ENCODE assay signal across 8 cellular contexts in the genomic region with DNA sequence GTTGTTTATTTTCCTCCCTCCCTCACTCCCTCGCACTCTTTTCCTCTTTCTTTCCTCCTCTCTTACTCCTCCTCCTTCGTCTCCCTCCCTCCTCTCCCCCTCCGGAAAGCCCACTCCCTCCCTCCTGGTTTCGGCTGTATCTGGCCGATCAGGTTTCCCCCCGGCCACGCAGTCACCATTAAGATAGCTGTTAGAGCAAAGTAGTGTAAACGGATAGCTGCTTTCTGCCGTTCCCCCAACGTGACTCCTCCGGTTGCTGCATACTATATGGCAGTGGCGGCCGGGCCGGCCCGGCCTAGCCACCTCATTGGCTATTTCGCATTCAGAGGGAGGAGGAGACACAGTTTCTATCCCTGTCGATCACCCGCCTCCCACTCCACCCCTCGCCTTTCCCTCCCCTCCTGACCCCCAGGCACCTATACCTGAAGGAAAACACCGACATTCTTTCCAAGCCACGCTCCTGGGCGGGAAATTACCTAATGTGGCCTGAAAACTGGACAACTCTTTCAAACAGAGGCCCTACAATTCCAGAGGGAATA. TPM values are rescaled to one million over a fixed set of nuclear protein-coding genes. Genes with fewer than 3 reads are reported as not detected.
DNase-seq lines count a peak whose midpoint lies in the region; ATAC-seq and TF ChIP-seq lines count a peak whose summit lies in the region.

SIX4 (minus strand) TSS at position 272 of the 539 bp plus-strand sequence. CDS start 277 bp downstream, outside the sequence.

- DNase-seq in Caco-2 = peak; percentile 79 to 90
- DNase-seq in Panc1 (ENCODE audit: low read depth, low spot score) = peak; percentile 35
- peak; percentile 92 for DNase-seq in astrocyte of the hippocampus (ENCODE audit: low read depth, low spot score)
- DNase-seq in hippocampal formation (lab: John Stamatoyannopoulos, UW) = peak; percentile 17 to 29
- DNase-seq in psoas muscle = peak; percentile 80 to 90
- DNase-seq in GM19240 (ENCODE audit: insufficient read length, low spot score) = no peak

- H3K4me3 Mint-ChIP-seq in Caco-2 (ENCODE audit: unreplicated experiment) = peak within 1 kb of the TSS; percentile 84

- no peaks in the 10 kb centered on the region for H3K27me3 ChIP-seq in Caco-2 (replicated peaks; ENCODE audit: control insufficient read depth, insufficient read depth, low read length)
- no peaks in the 10 kb centered on the region for H3K27me3 ChIP-seq in Panc1 (ENCODE audit: control insufficient read depth, insufficient read depth, low read length)
- H3K27me3 ChIP-seq in psoas muscle (ENCODE audit: insufficient read depth in 3 of 3, low read length in 2 of 3) = peaks cover 0 to 2% (median 0%) of the 10 kb centered on the region in 3 donors

- no TSS peak for BruUV-seq in Caco-2 (replicated peaks; lab: Mats Ljungman, UMichigan)
- BruUV-seq in Panc1 (replicated peaks; lab: Mats Ljungman, UMichigan) = no TSS peak

- CTCF ChIA-PET in Caco-2 (lab: Charles Lee) (interaction anchor here (0.7 to 1.1 kb wide), 2 partner anchors 11 to 374 kb away, joined by 3 to 4 read pairs; no protein-coding TSS in a partner anchor), Panc1 (lab: Charles Lee) (no interaction called here)

- no peaks in the 10 kb centered on the region for H3K9me3 ChIP-seq in Caco-2
- no peaks in the 10 kb centered on the region for H3K9me3 ChIP-seq in Panc1 (ENCODE audit: control insufficient read depth, insufficient read depth, low read depth, low read length)
- H3K9me3 ChIP-seq in psoas muscle = no peaks in the 10 kb centered on the region

- H3K4me1 Mint-ChIP-seq in Caco-2 (ENCODE audit: low read depth, unreplicated experiment) = peaks cover 6% of the 10 kb centered on the region

- no peak for TF ChIP-seq EP300 in Ishikawa (IDR thresholded peaks at IDR 0.05; ENCODE audit: borderline replicate concordance)

- no peak for TF ChIP-seq RAD21 in Ishikawa (IDR thresholded peaks at IDR 0.05; ENCODE audit: low read depth)

- in situ Hi-C loops in Panc1 (cut with HindIII; ENCODE audit: low pct_unique_long_range_greater_than_20kb, low sequenced_read_pairs) = no loop called here

- peak within 1 kb of the TSS; percentile 89 for H3K27ac ChIP-seq in Panc1 (ENCODE audit: low read length)
- H3K27ac ChIP-seq in psoas muscle = peak within 1 kb of the TSS; percentile 97

- POLR2A ChIA-PET in Caco-2 (lab: Charles Lee) = no interaction called here
- POLR2A ChIA-PET in Panc1 (lab: Charles Lee) = interaction anchor here (0.6 kb wide), 1 partner anchor 9 kb away, joined by 4 read pairs; no protein-coding TSS in a partner anchor

- H3K9me3 Mint-ChIP-seq in Caco-2 (ENCODE audit: unreplicated experiment) = no peaks in the 10 kb centered on the region

- TF ChIP-seq CTCF in Caco-2 (IDR thresholded peaks at IDR 0.05; ENCODE audit: insufficient read depth in 1 of 2, low read depth in 1 of 2, low read length in 1 of 2, severe bottlenecking in 1 of 2, unreplicated experiment in 1 of 2) (no peak), Panc1 (IDR thresholded peaks at IDR 0.05) (no peak), psoas muscle (IDR thresholded peaks at IDR 0.05) (no peak)

- intact Hi-C loops in Caco-2 (cut with micrococcal nuclease; ENCODE audit: unreplicated experiment) = loop anchor here (1.0 to 5.0 kb wide), 3 partner anchors 10 to 528 kb away; partner anchors contain the start of genes MNAT1, SLC38A6 and TRMT5
- intact Hi-C loops in Panc1 (cut with micrococcal nuclease; ENCODE audit: unreplicated experiment) = loop anchor here (1.0 to 10.0 kb wide), 3 partner anchors 77 to 301 kb away; partner anchors contain the start of genes SIX1, SLC38A6 and TRMT5
- intact Hi-C loops in psoas muscle (cut with DNase I) = loop anchor here (5.0 to 10.0 kb wide), 6 partner anchors 67 to 531 kb away; no protein-coding TSS in a partner anchor

- no peaks in the 10 kb centered on the region for H3K36me3 Mint-ChIP-seq in Caco-2 (ENCODE audit: insufficient read depth, unreplicated experiment)

- 2 to 3% (median 2%) methylated on average over 21 to 22 of the region's 22 CpGs for WGBS in psoas muscle, 3 donors

- peak within 1 kb of the TSS; percentile 84 for H3K4me3 ChIP-seq in Caco-2 (ENCODE audit: low read depth, low read length)
- H3K4me3 ChIP-seq in Panc1 (ENCODE audit: low read depth in 2 of 2, low read length in 2 of 2) = peak within 1 kb of the TSS; percentile 79 to 80
- H3K4me3 ChIP-seq in psoas muscle = peak within 1 kb of the TSS; percentile 96

- no peaks in the 10 kb centered on the region for H3K36me3 ChIP-seq in Caco-2 (ENCODE audit: control insufficient read depth, insufficient read depth, low read length)
- peaks cover 8% of the 10 kb centered on the region for H3K36me3 ChIP-seq in Panc1 (ENCODE audit: control insufficient read depth, insufficient read depth, low read length)
- H3K36me3 ChIP-seq in psoas muscle (ENCODE audit: insufficient read depth in 1 of 2, low read depth in 1 of 2) = peaks cover 0 to 14% of the 10 kb centered on the region in 2 donors

- H3K27ac Mint-ChIP-seq in Caco-2 (ENCODE audit: unreplicated experiment) = peak within 1 kb of the TSS; percentile 66

- ATAC-seq in GM21423 (IDR thresholded peaks at IDR 0.05; ENCODE audit: unreplicated experiment) (peak; percentile 43), Panc1 (peak; percentile 91), psoas muscle (peak; percentile 78 to 86 (median 82))

- H3K4me1 ChIP-seq in Caco-2 (peaks cover 5% of the 10 kb centered on the region; the same call in 1 of the 2 replicates), Panc1 (ENCODE audit: control insufficient read depth, insufficient read depth, low read length) (peaks cover 11% of the 10 kb centered on the region), psoas muscle (peaks cover 16% of the 10 kb centered on the region)

- H3K27me3 Mint-ChIP-seq in Caco-2 (ENCODE audit: insufficient read depth, unreplicated experiment) = peaks cover 4% of the 10 kb centered on the region

TF ChIP-seq in Ishikawa, 13 proteins besides CTCF, POLR2A, EP300 and RAD21:
- TF ChIP-seq YY1 (IDR thresholded peaks at IDR 0.05; ENCODE audit: low read depth) = 0 out of 2 replicates have a peak, but pooled peaks have one; percentile 13
- no peak for TF ChIP-seq EGR1 (IDR thresholded peaks at IDR 0.05)
- TF ChIP-seq NFIC (IDR thresholded peaks at IDR 0.05) = no peak
- TF ChIP-seq TEAD4 (IDR thresholded peaks at IDR 0.05) = peak; percentile 24; the same call in 1 of the 2 replicates
- TF ChIP-seq CREB1 (IDR thresholded peaks at IDR 0.05; ENCODE audit: low read depth) = no peak
- TF ChIP-seq ZBTB7A (IDR thresholded peaks at IDR 0.05; ENCODE audit: low read depth) = no peak
- peak; percentile 66; the same call in 1 of the 2 replicates for TF ChIP-seq TAF1 (IDR thresholded peaks at IDR 0.05; ENCODE audit: low read depth)
- TF ChIP-seq, protein P1, sequence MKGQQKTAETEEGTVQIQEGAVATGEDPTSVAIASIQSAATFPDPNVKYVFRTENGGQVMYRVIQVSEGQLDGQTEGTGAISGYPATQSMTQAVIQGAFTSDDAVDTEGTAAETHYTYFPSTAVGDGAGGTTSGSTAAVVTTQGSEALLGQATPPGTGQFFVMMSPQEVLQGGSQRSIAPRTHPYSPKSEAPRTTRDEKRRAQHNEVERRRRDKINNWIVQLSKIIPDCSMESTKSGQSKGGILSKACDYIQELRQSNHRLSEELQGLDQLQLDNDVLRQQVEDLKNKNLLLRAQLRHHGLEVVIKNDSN (IDR thresholded peaks at IDR 0.05) = peak; percentile 68
- TF ChIP-seq, protein P2, sequence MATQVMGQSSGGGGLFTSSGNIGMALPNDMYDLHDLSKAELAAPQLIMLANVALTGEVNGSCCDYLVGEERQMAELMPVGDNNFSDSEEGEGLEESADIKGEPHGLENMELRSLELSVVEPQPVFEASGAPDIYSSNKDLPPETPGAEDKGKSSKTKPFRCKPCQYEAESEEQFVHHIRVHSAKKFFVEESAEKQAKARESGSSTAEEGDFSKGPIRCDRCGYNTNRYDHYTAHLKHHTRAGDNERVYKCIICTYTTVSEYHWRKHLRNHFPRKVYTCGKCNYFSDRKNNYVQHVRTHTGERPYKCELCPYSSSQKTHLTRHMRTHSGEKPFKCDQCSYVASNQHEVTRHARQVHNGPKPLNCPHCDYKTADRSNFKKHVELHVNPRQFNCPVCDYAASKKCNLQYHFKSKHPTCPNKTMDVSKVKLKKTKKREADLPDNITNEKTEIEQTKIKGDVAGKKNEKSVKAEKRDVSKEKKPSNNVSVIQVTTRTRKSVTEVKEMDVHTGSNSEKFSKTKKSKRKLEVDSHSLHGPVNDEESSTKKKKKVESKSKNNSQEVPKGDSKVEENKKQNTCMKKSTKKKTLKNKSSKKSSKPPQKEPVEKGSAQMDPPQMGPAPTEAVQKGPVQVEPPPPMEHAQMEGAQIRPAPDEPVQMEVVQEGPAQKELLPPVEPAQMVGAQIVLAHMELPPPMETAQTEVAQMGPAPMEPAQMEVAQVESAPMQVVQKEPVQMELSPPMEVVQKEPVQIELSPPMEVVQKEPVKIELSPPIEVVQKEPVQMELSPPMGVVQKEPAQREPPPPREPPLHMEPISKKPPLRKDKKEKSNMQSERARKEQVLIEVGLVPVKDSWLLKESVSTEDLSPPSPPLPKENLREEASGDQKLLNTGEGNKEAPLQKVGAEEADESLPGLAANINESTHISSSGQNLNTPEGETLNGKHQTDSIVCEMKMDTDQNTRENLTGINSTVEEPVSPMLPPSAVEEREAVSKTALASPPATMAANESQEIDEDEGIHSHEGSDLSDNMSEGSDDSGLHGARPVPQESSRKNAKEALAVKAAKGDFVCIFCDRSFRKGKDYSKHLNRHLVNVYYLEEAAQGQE (IDR thresholded peaks at IDR 0.05; ENCODE audit: low read depth) = no peak
- TF ChIP-seq, protein P3, sequence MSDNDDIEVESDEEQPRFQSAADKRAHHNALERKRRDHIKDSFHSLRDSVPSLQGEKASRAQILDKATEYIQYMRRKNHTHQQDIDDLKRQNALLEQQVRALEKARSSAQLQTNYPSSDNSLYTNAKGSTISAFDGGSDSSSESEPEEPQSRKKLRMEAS (IDR thresholded peaks at IDR 0.05) = peak; percentile 63
- TF ChIP-seq FOXM1 (IDR thresholded peaks at IDR 0.05; ENCODE audit: borderline replicate concordance, low read depth) = no peak
- TF ChIP-seq TCF12 (IDR thresholded peaks at IDR 0.05; ENCODE audit: low read depth) = 0 out of 2 replicates have a peak, but pooled peaks have one; percentile 36
- no peak for TF ChIP-seq CEBPB (IDR thresholded peaks at IDR 0.05)

RNA-seq across cellular contexts. Expression of gene SIX4, which starts in this region (rescaled TPM):
- total RNA-seq in Caco-2 (2022) (4.3 and 4.8 TPM in 2 replicates), Panc1 (2021; ENCODE audit: unreplicated experiment) (17.3 TPM), psoas muscle (10 to 100 TPM; 24.8 to 44.8 (median 33.2) TPM)
- 5.6 TPM for polyA plus RNA-seq in Panc1 (2012; ENCODE audit: insufficient read length)
- polyA plus RNA-seq in psoas muscle = 10 to 100 TPM in 2 of 3 donors, under 1 TPM in 1; 0.85 to 26.1 (median 13.9) TPM
